In genomic region chr14:50778757-50779483, GRCh38 we compare ENCODE assay signal across 11 cellular contexts. TPM values are rescaled to one million over a fixed set of nuclear protein-coding genes. Genes with fewer than 3 reads are reported as not detected.
DNase-seq lines count a peak whose midpoint lies in the region; ATAC-seq and TF ChIP-seq lines count a peak whose summit lies in the region.
"Had no signal": no experiment of that assay in that cellular context is flagged by ENCODE, and none has a peak within 500 bp of the region (broad histone marks: within the 10 kb centered on the region; RNA-seq: fewer than 3 reads in every experiment).

No MANE protein-coding gene starts in this region.

- H3K9me2 ChIP-seq in SK-N-SH, result no peaks in the 10 kb centered on the region

- H4K20me1 ChIP-seq in SK-N-SH (ENCODE audit: insufficient read depth) (no peaks in the 10 kb centered on the region), fibroblast of lung (ENCODE audit: control insufficient read depth, extremely low read depth, insufficient read depth, low read length) (no peaks in the 10 kb centered on the region)

- H3K9me3 Mint-ChIP-seq in activated naive CD4-positive, alpha-beta T cell treated with anti-CD3 and anti-CD28 coated beads, Interleukin-2, amount 50 U/mL, for 24 hours, result no peaks in the 10 kb centered on the region
- no peaks in the 10 kb centered on the region for H3K9me3 Mint-ChIP-seq in stimulated activated effector memory CD8-positive, alpha-beta T cell treated with anti-CD3 and anti-CD28 coated beads, Interleukin-12 subunit alpha, Interleukin-12 subunit beta, amount 100 ng/mL, for 72 hours

- peaks cover 32% of the 10 kb centered on the region for H3F3A ChIP-seq in SK-N-SH (replicated peaks; ENCODE audit: insufficient read depth)

- H3K9ac ChIP-seq in SK-N-SH (no peak overlapping the region), fibroblast of lung (ENCODE audit: insufficient read depth, low read length) (no peak overlapping the region)

- TF ChIP-seq CTCF in SK-N-SH (IDR thresholded peaks at IDR 0.05) (no peak), fibroblast of lung (conservative IDR thresholded peaks at IDR 0.05 in 1 of 2, IDR thresholded peaks at IDR 0.05 in 1 of 2; ENCODE audit: low read depth in 1 of 2, low read length in 2 of 2) (no peak), esophagus squamous epithelium (IDR thresholded peaks at IDR 0.05) (no peak)

- peak overlapping the region; percentile 52 for H3K27ac Mint-ChIP-seq in activated naive CD4-positive, alpha-beta T cell treated with anti-CD3 and anti-CD28 coated beads, Interleukin-2, amount 50 U/mL, for 24 hours
- H3K27ac Mint-ChIP-seq in stimulated activated effector memory CD8-positive, alpha-beta T cell treated with anti-CD3 and anti-CD28 coated beads, Interleukin-12 subunit alpha, Interleukin-12 subunit beta, amount 100 ng/mL, for 72 hours, result peak overlapping the region; percentile 68

- H3K9me3 ChIP-seq in SK-N-SH, result no peaks in the 10 kb centered on the region
- no peaks in the 10 kb centered on the region for H3K9me3 ChIP-seq in fibroblast of lung (ENCODE audit: control insufficient read depth, insufficient read depth, low read depth, low read length)
- no peaks in the 10 kb centered on the region for H3K9me3 ChIP-seq in esophagus squamous epithelium
- H3K9me3 ChIP-seq: uterus had no signal

- no peak for DNase-seq in activated naive CD4-positive, alpha-beta T cell (lab: John Stamatoyannopoulos, UW)
- DNase-seq in SK-N-SH, result no peak
- DNase-seq in fibroblast of lung (ENCODE audit: low read depth in 2 of 2), result peak; percentile 28 to 46
- no peak for DNase-seq in stimulated activated effector memory CD8-positive, alpha-beta T cell treated with anti-CD3 and anti-CD28 coated beads, Interleukin-12 subunit alpha, Interleukin-12 subunit beta, amount 100 ng/mL, for 72 hours (ENCODE audit: low spot score in 2 of 2)
- no peak for DNase-seq in esophagus squamous epithelium (lab: John Stamatoyannopoulos, UW)
- no peak for DNase-seq in NAMALWA (ENCODE audit: low spot score)
- DNase-seq: GF-D8, uterus had no signal

- TF ChIP-seq RAD21 in SK-N-SH (IDR thresholded peaks at IDR 0.05; ENCODE audit: low read length), result no peak

- H3K4me2 ChIP-seq in SK-N-SH, result no peak overlapping the region
- H3K4me2 ChIP-seq in fibroblast of lung (ENCODE audit: extremely low read depth, insufficient read depth, low read length), result no peak overlapping the region

- CTCF ChIA-PET in SK-N-SH (lab: Yijun Ruan, JAX), result interaction anchor here (0.6 to 7.6 kb wide), 31 partner anchors 10 to 490 kb away, joined by 3 to 143 read pairs (median 6); partner anchors contain the start of gene MAP4K5

- POLR2A ChIA-PET in SK-N-SH (lab: Yijun Ruan, JAX), result no interaction called here

- H3K27ac ChIP-seq in SK-N-SH (ENCODE audit: low read depth in 2 of 2, low read length in 1 of 2) (peak overlapping the region; percentile 6 to 44), fibroblast of lung (ENCODE audit: insufficient read depth, low read length) (no peak overlapping the region), esophagus squamous epithelium (peak overlapping the region in 1 of 4 donors; percentile 26)
- H3K27ac ChIP-seq: uterus had no signal

- H3K4me1 Mint-ChIP-seq in activated naive CD4-positive, alpha-beta T cell treated with anti-CD3 and anti-CD28 coated beads, Interleukin-2, amount 50 U/mL, for 24 hours, result peaks cover 67% of the 10 kb centered on the region
- peaks cover 44% of the 10 kb centered on the region for H3K4me1 Mint-ChIP-seq in stimulated activated effector memory CD8-positive, alpha-beta T cell treated with anti-CD3 and anti-CD28 coated beads, Interleukin-12 subunit alpha, Interleukin-12 subunit beta, amount 100 ng/mL, for 72 hours

- H3K4me1 ChIP-seq in SK-N-SH (ENCODE audit: control insufficient read depth in 1 of 2, insufficient read depth in 2 of 2, low read depth in 1 of 2, low read length in 1 of 2), result peaks cover 0 to 21% of the 10 kb centered on the region in 2 experiments; a peak in 3 of 4 replicates
- H3K4me1 ChIP-seq in fibroblast of lung (ENCODE audit: control insufficient read depth, extremely low read depth, insufficient read depth, low read length), result peaks cover 21% of the 10 kb centered on the region
- peaks cover 0 to 34% (median 0%) of the 10 kb centered on the region in 3 donors for H3K4me1 ChIP-seq in esophagus squamous epithelium
- H3K4me1 ChIP-seq: uterus had no signal

- intact Hi-C loops in esophagus squamous epithelium (cut with DNase I), result no loop called here

- H3K36me3 Mint-ChIP-seq in activated naive CD4-positive, alpha-beta T cell treated with anti-CD3 and anti-CD28 coated beads, Interleukin-2, amount 50 U/mL, for 24 hours, result peaks cover 7% of the 10 kb centered on the region
- H3K36me3 Mint-ChIP-seq in stimulated activated effector memory CD8-positive, alpha-beta T cell treated with anti-CD3 and anti-CD28 coated beads, Interleukin-12 subunit alpha, Interleukin-12 subunit beta, amount 100 ng/mL, for 72 hours, result peaks cover 28% of the 10 kb centered on the region

- no peak overlapping the region for H3K4me3 Mint-ChIP-seq in activated naive CD4-positive, alpha-beta T cell treated with anti-CD3 and anti-CD28 coated beads, Interleukin-2, amount 50 U/mL, for 24 hours
- H3K4me3 Mint-ChIP-seq in stimulated activated effector memory CD8-positive, alpha-beta T cell treated with anti-CD3 and anti-CD28 coated beads, Interleukin-12 subunit alpha, Interleukin-12 subunit beta, amount 100 ng/mL, for 72 hours, result no peak overlapping the region

- H2AFZ ChIP-seq in SK-N-SH (ENCODE audit: low read depth), result no peak overlapping the region
- no peak overlapping the region for H2AFZ ChIP-seq in fibroblast of lung (ENCODE audit: low read length)

- no peak overlapping the region for H3K4me3 ChIP-seq in SK-N-SH (ENCODE audit: low read depth in 2 of 2, low read length in 1 of 2)
- no peak overlapping the region for H3K4me3 ChIP-seq in fibroblast of lung (replicated peaks in 1 of 4; ENCODE audit: control extremely low read depth in 1 of 4, insufficient read depth in 1 of 4, low read depth in 3 of 4, low read length in 4 of 4)
- H3K4me3 ChIP-seq in esophagus squamous epithelium, result no peak overlapping the region
- H3K4me3 ChIP-seq: uterus had no signal

- H3K27me3 Mint-ChIP-seq in activated naive CD4-positive, alpha-beta T cell treated with anti-CD3 and anti-CD28 coated beads, Interleukin-2, amount 50 U/mL, for 24 hours, result no peaks in the 10 kb centered on the region

- TF ChIP-seq POLR2A in esophagus squamous epithelium (IDR thresholded peaks at IDR 0.05), result no peak

- 80% methylated on average over 5 of the region's 5 CpGs for WGBS in SK-N-SH (ENCODE audit: low lambda C conversion rate)
- 69 to 78% methylated on average over 5 of the region's 5 CpGs for WGBS in esophagus squamous epithelium, 2 donors

- no peaks in the 10 kb centered on the region for H3K27me3 ChIP-seq in SK-N-SH (ENCODE audit: insufficient read depth)
- H3K27me3 ChIP-seq in fibroblast of lung (ENCODE audit: control insufficient read depth, insufficient read depth, low read length), result no peaks in the 10 kb centered on the region
- no peaks in the 10 kb centered on the region for H3K27me3 ChIP-seq in esophagus squamous epithelium
- H3K27me3 ChIP-seq: uterus had no signal

- no peak for TF ChIP-seq EP300 in SK-N-SH (IDR thresholded peaks at IDR 0.05; ENCODE audit: borderline replicate concordance in 1 of 2, low read depth in 1 of 2, low read length in 1 of 2)

- no peak for ATAC-seq in stimulated activated effector memory CD8-positive, alpha-beta T cell treated with anti-CD3 and anti-CD28 coated beads, Interleukin-12 subunit alpha, Interleukin-12 subunit beta, amount 100 ng/mL, for 72 hours
- no peak for ATAC-seq in GM18873 (IDR thresholded peaks at IDR 0.05; ENCODE audit: low FRiP score, unreplicated experiment)
- ATAC-seq: sciatic nerve had no signal

- H3K36me3 ChIP-seq in SK-N-SH (replicated peaks in 1 of 2; ENCODE audit: control insufficient read depth in 1 of 2, insufficient read depth in 2 of 2, low read length in 1 of 2), result peaks cover 20 to 24% of the 10 kb centered on the region in 2 experiments
- peaks cover 2% of the 10 kb centered on the region for H3K36me3 ChIP-seq in fibroblast of lung (ENCODE audit: control insufficient read depth, insufficient read depth, low read length)
- H3K36me3 ChIP-seq in esophagus squamous epithelium, result peaks cover 0 to 34% (median 0%) of the 10 kb centered on the region in 3 donors
- H3K36me3 ChIP-seq: uterus had no signal

- H3K79me2 ChIP-seq in SK-N-SH (ENCODE audit: insufficient read depth) (no peaks in the 10 kb centered on the region; the same call in 1 of the 2 replicates), fibroblast of lung (ENCODE audit: control insufficient read depth, insufficient read depth, low read length) (no peaks in the 10 kb centered on the region)

TF ChIP-seq in SK-N-SH, 30 proteins besides CTCF, POLR2A, EP300 and RAD21 (continues in another document):
- no peak for TF ChIP-seq CHD2 (IDR thresholded peaks at IDR 0.05; ENCODE audit: low read length, partially characterized antibody)
- no peak for TF ChIP-seq MAX (IDR thresholded peaks at IDR 0.05; ENCODE audit: low read depth)
- no peak for TF ChIP-seq IRF3 (IDR thresholded peaks at IDR 0.05; ENCODE audit: low read depth, low read length)
- no peak for TF ChIP-seq FOXJ3 (CRISPR knock-in tag; IDR thresholded peaks at IDR 0.05)
- TF ChIP-seq FOSL2 (IDR thresholded peaks at IDR 0.05; ENCODE audit: borderline replicate concordance, low read depth), result no peak
- TF ChIP-seq NFIC (IDR thresholded peaks at IDR 0.05; ENCODE audit: borderline replicate concordance), result no peak

RNA-seq across cellular contexts. Expression of gene NIN, which starts 52.0 kb away (rescaled TPM):
- polyA plus RNA-seq in SK-N-SH (2012; rRNA removed) (10.0 and 11.8 TPM in 2 replicates), fibroblast of lung (22.8 and 28.5 TPM in 2 replicates)
- polyA plus RNA-seq in SK-N-SH (2012; cell fraction: cytosol; rRNA removed), result 13.9 and 15.0 TPM in 2 replicates
- 7.3 and 12.6 TPM in 2 replicates for polyA plus RNA-seq in SK-N-SH (2012; cell fraction: nucleus; rRNA removed)
- total RNA-seq in fibroblast of lung (30.0 and 37.5 TPM in 2 replicates), esophagus squamous epithelium (10 to 100 TPM; 12.2 to 36.8 (median 24.5) TPM)
- polyA plus RNA-seq in fibroblast of lung (2012), result 26.3 and 27.5 TPM in 2 replicates
- 37.0 and 50.9 TPM in 2 replicates for polyA minus RNA-seq in fibroblast of lung (ENCODE audit: low replicate concordance)

Comparison
In these comparisons a context has a peak if more than half of its experiments do, and no peak if none do; other contexts are left out.
1. DNase-seq: peak in fibroblast of lung (2 of 2); none in activated naive CD4-positive, alpha-beta T cell (0 of 4), SK-N-SH (single experiment), stimulated activated effector memory CD8-positive, alpha-beta T cell treated with anti-CD3 and anti-CD28 coated beads, Interleukin-12 subunit alpha, Interleukin-12 subunit beta, amount 100 ng/mL, for 72 hours (0 of 2), esophagus squamous epithelium (single experiment) and NAMALWA (single experiment).